Comparison of ENCODE assay signal across 13 cellular contexts in genomic region chr14:61174395-61175386, GRCh38.
DNase-seq lines count a peak whose midpoint lies in the region; ATAC-seq and TF ChIP-seq lines count a peak whose summit lies in the region.
"Had no signal": no experiment of that assay in that cellular context is flagged by ENCODE, and none has a peak within 500 bp of the region (broad histone marks: within the 10 kb centered on the region; RNA-seq: fewer than 3 reads in every experiment).

No MANE protein-coding gene starts in this region.

- no peaks in the 10 kb centered on the region for H3K27me3 ChIP-seq in SK-N-SH (ENCODE audit: insufficient read depth)
- no peaks in the 10 kb centered on the region for H3K27me3 ChIP-seq in fibroblast of lung (ENCODE audit: control insufficient read depth, insufficient read depth, low read length)
- H3K27me3 ChIP-seq in uterus = no peaks in the 10 kb centered on the region

- no peaks in the 10 kb centered on the region for H3K9me2 ChIP-seq in SK-N-SH

- H3K4me3 Mint-ChIP-seq in progenitor cell of endocrine pancreas (ENCODE audit: low read depth) = no peak overlapping the region
- H3K4me3 Mint-ChIP-seq: activated T-cell treated with anti-CD3 and anti-CD28 coated beads, Interleukin-2, amount 50 U/mL, for 24 hours had no signal

- intact Hi-C loops in uterus (cut with DNase I; ENCODE audit: low total_unique reads) = no loop called here

- H2AFZ ChIP-seq in SK-N-SH (ENCODE audit: low read depth) = no peak overlapping the region
- no peak overlapping the region for H2AFZ ChIP-seq in fibroblast of lung (ENCODE audit: low read length)

- CTCF ChIA-PET in SK-N-SH (lab: Yijun Ruan, JAX) = interaction anchor here (1.3 kb wide), 1 partner anchor 16 kb away, joined by 3 read pairs; no protein-coding TSS in a partner anchor

- H3K4me1 ChIP-seq in SK-N-SH (ENCODE audit: control insufficient read depth in 1 of 2, insufficient read depth in 2 of 2, low read depth in 1 of 2, low read length in 1 of 2) (peaks cover 0 to 28% of the 10 kb centered on the region in 2 experiments; a peak in 2 of 4 replicates), fibroblast of lung (ENCODE audit: control insufficient read depth, extremely low read depth, insufficient read depth, low read length) (peaks cover 25% of the 10 kb centered on the region), uterus (no peaks in the 10 kb centered on the region)

- H3K9ac ChIP-seq in SK-N-SH (no peak overlapping the region), SK-N-MC (ENCODE audit: insufficient read length) (no peak overlapping the region), fibroblast of lung (ENCODE audit: insufficient read depth, low read length) (no peak overlapping the region)

- peaks cover 7% of the 10 kb centered on the region for H3K27me3 Mint-ChIP-seq in progenitor cell of endocrine pancreas

- H3K27ac ChIP-seq in SK-N-SH (ENCODE audit: low read depth in 2 of 2, low read length in 1 of 2) = no peak overlapping the region
- peak overlapping the region; percentile 70; the same call in 1 of the 2 replicates for H3K27ac ChIP-seq in SK-N-MC
- no peak overlapping the region for H3K27ac ChIP-seq in fibroblast of lung (ENCODE audit: insufficient read depth, low read length)
- H3K27ac ChIP-seq in uterus = no peak overlapping the region

- H3K4me3 ChIP-seq in SK-N-SH (ENCODE audit: low read depth in 2 of 2, low read length in 1 of 2) (no peak overlapping the region), SK-N-MC (peak overlapping the region; percentile 44), fibroblast of lung (replicated peaks in 1 of 4; ENCODE audit: control extremely low read depth in 1 of 4, insufficient read depth in 1 of 4, low read depth in 3 of 4, low read length in 4 of 4) (no peak overlapping the region), uterus (no peak overlapping the region)

- no peaks in the 10 kb centered on the region for H3K9me3 Mint-ChIP-seq in progenitor cell of endocrine pancreas (ENCODE audit: low read depth)

- no peak for TF ChIP-seq POLR2A in uterus (IDR thresholded peaks at IDR 0.05)

- no peaks in the 10 kb centered on the region for H3K36me3 Mint-ChIP-seq in progenitor cell of endocrine pancreas (ENCODE audit: insufficient read depth)

- 93% methylated on average over 11 of the region's 11 CpGs for WGBS in SK-N-SH (ENCODE audit: low lambda C conversion rate)

- no peak for DNase-seq in SK-N-SH
- DNase-seq in SK-N-MC (ENCODE audit: low read depth, low spot score) = peak; percentile 48
- DNase-seq in fibroblast of lung (ENCODE audit: low read depth in 2 of 2) = peak; percentile 75 to 80
- DNase-seq in renal cortical epithelial cell (ENCODE audit: low read depth) = peak; percentile 86
- no peak for DNase-seq in Ammon's horn (ENCODE audit: low spot score)
- DNase-seq in uterus = no peak
- no peak for DNase-seq in progenitor cell of endocrine pancreas (ENCODE audit: low spot score, unreplicated experiment)
- DNase-seq: activated T-cell treated with anti-CD3 and anti-CD28 coated beads, Interleukin-2, amount 50 U/mL, for 24 hours; DMS153; islet precursor cell; NCI-H446 had no signal

- no peak for TF ChIP-seq RAD21 in SK-N-SH (IDR thresholded peaks at IDR 0.05; ENCODE audit: low read length)

- 0 out of 4 replicates have a peak, but pooled peaks of 1 of the 2 experiments have one; percentile 7 for TF ChIP-seq EP300 in SK-N-SH (IDR thresholded peaks at IDR 0.05; ENCODE audit: borderline replicate concordance in 1 of 2, low read depth in 1 of 2, low read length in 1 of 2)

- H3K9me3 ChIP-seq in SK-N-SH (no peaks in the 10 kb centered on the region), SK-N-MC (ENCODE audit: low read depth, low read length) (no peaks in the 10 kb centered on the region), fibroblast of lung (ENCODE audit: control insufficient read depth, insufficient read depth, low read depth, low read length) (no peaks in the 10 kb centered on the region), uterus (no peaks in the 10 kb centered on the region)

- no peaks in the 10 kb centered on the region for H4K20me1 ChIP-seq in SK-N-SH (ENCODE audit: insufficient read depth)
- H4K20me1 ChIP-seq in fibroblast of lung (ENCODE audit: control insufficient read depth, extremely low read depth, insufficient read depth, low read length) = no peaks in the 10 kb centered on the region

- ATAC-seq in SK-N-SH treated with all-trans-retinoic acid at 6 μM for 48 hours = no peak
- ATAC-seq: esophagus mucosa had no signal

- H3K79me2 ChIP-seq in SK-N-SH (ENCODE audit: insufficient read depth) = no peaks in the 10 kb centered on the region
- H3K79me2 ChIP-seq in fibroblast of lung (ENCODE audit: control insufficient read depth, insufficient read depth, low read length) = no peaks in the 10 kb centered on the region

- peaks cover 23% of the 10 kb centered on the region for H3F3A ChIP-seq in SK-N-SH (replicated peaks; ENCODE audit: insufficient read depth)

- TF ChIP-seq CTCF in SK-N-SH (IDR thresholded peaks at IDR 0.05) (no peak), fibroblast of lung (conservative IDR thresholded peaks at IDR 0.05 in 1 of 2, IDR thresholded peaks at IDR 0.05 in 1 of 2; ENCODE audit: low read depth in 1 of 2, low read length in 2 of 2) (no peak), uterus (IDR thresholded peaks at IDR 0.05) (no peak), progenitor cell of endocrine pancreas (IDR thresholded peaks at IDR 0.05; ENCODE audit: unreplicated experiment) (no peak)

- H3K4me1 Mint-ChIP-seq in progenitor cell of endocrine pancreas (ENCODE audit: low read depth) = peaks cover 14% of the 10 kb centered on the region

- POLR2A ChIA-PET in SK-N-SH (lab: Yijun Ruan, JAX) = no interaction called here

- H3K4me2 ChIP-seq in SK-N-SH = no peak overlapping the region
- H3K4me2 ChIP-seq in fibroblast of lung (ENCODE audit: extremely low read depth, insufficient read depth, low read length) = no peak overlapping the region

- H3K27ac Mint-ChIP-seq in progenitor cell of endocrine pancreas = no peak overlapping the region
- H3K27ac Mint-ChIP-seq: activated T-cell treated with anti-CD3 and anti-CD28 coated beads, Interleukin-2, amount 50 U/mL, for 24 hours had no signal

- H3K36me3 ChIP-seq in SK-N-SH (replicated peaks in 1 of 2; ENCODE audit: control insufficient read depth in 1 of 2, insufficient read depth in 2 of 2, low read length in 1 of 2) = no peaks in the 10 kb centered on the region
- H3K36me3 ChIP-seq in SK-N-MC (ENCODE audit: insufficient read depth, low read length) = no peaks in the 10 kb centered on the region
- no peaks in the 10 kb centered on the region for H3K36me3 ChIP-seq in fibroblast of lung (ENCODE audit: control insufficient read depth, insufficient read depth, low read length)
- no peaks in the 10 kb centered on the region for H3K36me3 ChIP-seq in uterus

TF ChIP-seq in SK-N-SH, 30 proteins besides CTCF, POLR2A, EP300 and RAD21:
- TF ChIP-seq SIN3A (IDR thresholded peaks at IDR 0.05; ENCODE audit: borderline replicate concordance, low read depth, low read length) (no peak), TCF12 (IDR thresholded peaks at IDR 0.05) (0 out of 2 replicates have a peak, but pooled peaks have one; percentile 14)

TF ChIP-seq in SK-N-SH treated with all-trans-retinoic acid at 6 μM for 48 hours, 23 proteins besides CTCF, POLR2A, EP300 and RAD21:
- TF ChIP-seq TCF4 (CRISPR knock-in tag; IDR thresholded peaks at IDR 0.05; ENCODE audit: borderline replicate concordance) (no peak), ZNF8 (CRISPR knock-in tag; IDR thresholded peaks at IDR 0.05) (no peak), ZC3H10 (CRISPR knock-in tag; IDR thresholded peaks at IDR 0.05) (no peak)
- TF ChIP-seq, protein P1, sequence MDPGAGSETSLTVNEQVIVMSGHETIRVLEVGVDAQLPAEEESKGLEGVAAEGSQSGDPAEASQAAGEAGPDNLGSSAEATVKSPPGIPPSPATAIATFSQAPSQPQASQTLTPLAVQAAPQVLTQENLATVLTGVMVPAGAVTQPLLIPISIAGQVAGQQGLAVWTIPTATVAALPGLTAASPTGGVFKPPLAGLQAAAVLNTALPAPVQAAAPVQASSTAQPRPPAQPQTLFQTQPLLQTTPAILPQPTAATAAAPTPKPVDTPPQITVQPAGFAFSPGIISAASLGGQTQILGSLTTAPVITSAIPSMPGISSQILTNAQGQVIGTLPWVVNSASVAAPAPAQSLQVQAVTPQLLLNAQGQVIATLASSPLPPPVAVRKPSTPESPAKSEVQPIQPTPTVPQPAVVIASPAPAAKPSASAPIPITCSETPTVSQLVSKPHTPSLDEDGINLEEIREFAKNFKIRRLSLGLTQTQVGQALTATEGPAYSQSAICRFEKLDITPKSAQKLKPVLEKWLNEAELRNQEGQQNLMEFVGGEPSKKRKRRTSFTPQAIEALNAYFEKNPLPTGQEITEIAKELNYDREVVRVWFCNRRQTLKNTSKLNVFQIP (CRISPR knock-in tag; IDR thresholded peaks at IDR 0.05; ENCODE audit: borderline replicate concordance, low read depth) = no peak

Comparison
In these comparisons a context has a peak if more than half of its experiments do, and no peak if none do; other contexts are left out.
1. DNase-seq: peak in SK-N-MC (single experiment), fibroblast of lung (2 of 2) and renal cortical epithelial cell (single experiment); none in SK-N-SH (single experiment), Ammon's horn (single experiment), uterus (0 of 2) and progenitor cell of endocrine pancreas (single experiment).